In the genomic region with DNA sequence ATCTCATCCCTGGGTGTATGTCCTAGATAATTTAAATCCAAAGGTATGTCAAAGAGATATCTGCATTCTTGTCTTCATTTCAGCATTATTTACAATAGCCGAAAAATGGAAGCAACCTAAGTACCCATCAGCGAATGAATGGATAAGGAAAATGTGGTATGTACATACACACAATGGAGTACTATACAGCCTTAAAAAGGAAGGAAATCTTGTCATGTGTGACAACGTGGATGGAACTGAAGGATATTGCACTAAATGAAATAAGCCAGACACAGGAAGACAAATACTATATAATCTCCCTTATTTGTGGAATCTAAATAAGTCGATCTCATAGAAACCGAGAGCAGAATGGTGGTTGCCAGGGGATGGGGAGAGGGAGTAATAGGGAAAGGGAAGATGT, we compare ENCODE assay signal across 27 cellular contexts. TPM values are rescaled to one million over a fixed set of nuclear protein-coding genes. Genes with fewer than 3 reads are reported as not detected.
"Had no signal": no experiment of that assay in that cellular context is flagged by ENCODE, and none has a peak within 500 bp of the region (broad histone marks: within the 10 kb centered on the region; RNA-seq: fewer than 3 reads in every experiment).

No MANE protein-coding gene starts in this region.

- H3K36me3 ChIP-seq: esophagus squamous epithelium, gastrocnemius medialis, heart right ventricle, left lung, lower lobe of right lung had no signal

- H3K4me1 ChIP-seq: gastrocnemius medialis, heart right ventricle, left lung, lower lobe of right lung had no signal

- H3K9me3 ChIP-seq: esophagus squamous epithelium, gastrocnemius medialis, heart right ventricle, left lung, lower lobe of right lung had no signal

- H3K27me3 ChIP-seq: dorsolateral prefrontal cortex, esophagus squamous epithelium, gastrocnemius medialis, heart right ventricle, left lung had no signal

- ATAC-seq: effector memory CD8-positive, alpha-beta T cell; esophagus mucosa; gastrocnemius medialis; heart right ventricle; left cardiac atrium; left lung; left ventricle myocardium superior; lower lobe of right lung; naive thymus-derived CD4-positive, alpha-beta T cell had no signal

- FAIRE-seq: endometrium, islet of Langerhans, keratinocyte had no signal

- H3K27ac ChIP-seq: coronary artery, dorsolateral prefrontal cortex, epithelial cell of prostate, esophagus squamous epithelium, gastrocnemius medialis, heart right ventricle, left lung, lower lobe of right lung had no signal

- DNase-seq: dermis blood vessel endothelial cell; dorsolateral prefrontal cortex; effector CD8-positive, alpha-beta T cell; effector memory CD8-positive, alpha-beta T cell; endodermal cell; erythroblast; esophagus squamous epithelium; foreskin fibroblast; foreskin melanocyte; gastrocnemius medialis; glutamatergic neuron; head of caudate nucleus; heart right ventricle; hippocampal formation; left cardiac atrium; left lung; left ventricle myocardium superior; lower lobe of right lung; mesenchymal stem cell; midbrain; naive thymus-derived CD4-positive, alpha-beta T cell had no signal

- H3K4me3 ChIP-seq: coronary artery, dorsolateral prefrontal cortex, esophagus squamous epithelium, gastrocnemius medialis, heart right ventricle, left lung, lower lobe of right lung had no signal

RNA-seq across cellular contexts. Expression of a gene that starts 16.8 kb away (rescaled TPM):
- polyA plus RNA-seq: naive thymus-derived CD4-positive, alpha-beta T cell had no signal
